Comparison of ENCODE assay signal across 28 cellular contexts in genomic region chr11:83746921-83747585, GRCh38.
"Had no signal": no experiment of that assay in that cellular context is flagged by ENCODE, and none has a peak within 500 bp of the region (broad histone marks: within the 10 kb centered on the region; RNA-seq: fewer than 3 reads in every experiment).

No MANE protein-coding gene starts in this region.

- H3K27ac Mint-ChIP-seq: naive thymus-derived CD8-positive, alpha-beta T cell; natural killer cell treated with Interleukin-12 subunit alpha and Interleukin-12 subunit beta and Interleukin-15 and Interleukin-18, amount 100 ng/mL, for 72 hours; nephron progenitor cell; neural progenitor cell; progenitor cell of endocrine pancreas; stimulated activated effector memory CD8-positive, alpha-beta T cell treated with anti-CD3 and anti-CD28 coated beads, Interleukin-12 subunit alpha, Interleukin-12 subunit beta, amount 100 ng/mL, for 72 hours; stimulated activated naive B cell treated with anti-CD40 and anti-IgM and Interleukin-4, amounts not matched to agents 10 μg/mL and 1 μg/mL and 100 μg/mL, for 72 hours; stimulated activated naive CD8-positive, alpha-beta T cell treated with anti-CD3 and anti-CD28 coated beads, Interleukin-15, Interleukin-2, amounts not matched to agents 100 ng/mL and 50 ng/mL, for 24 hours had no signal

- H3K9ac ChIP-seq: neural progenitor cell, parathyroid adenoma had no signal

- H3K4me3 ChIP-seq: neural progenitor cell, ovary, psoas muscle, right lobe of liver, sigmoid colon, stomach, thoracic aorta, thyroid gland, tibial nerve, upper lobe of left lung had no signal

- DNase-seq: naive thymus-derived CD8-positive, alpha-beta T cell; nephron progenitor cell; occipital lobe; ovary; posterior cingulate gyrus; psoas muscle; right cardiac atrium; right lobe of liver; sigmoid colon; small intestine; stimulated activated CD4-positive, alpha-beta T cell treated with anti-CD3 and anti-CD28 coated beads, Interleukin-15, amount 100 ng/mL, for 24 hours; stimulated activated CD4-positive, alpha-beta T cell treated with anti-CD3 and anti-CD28 coated beads, Interleukin-2, amount 100 ng/mL, for 24 hours; stimulated activated CD4-positive, alpha-beta T cell treated with anti-CD3 and anti-CD28 coated beads, Interleukin-2, amount 100 ng/mL, for 48 hours; stimulated activated CD4-positive, alpha-beta T cell treated with anti-CD3 and anti-CD28 coated beads, Interleukin-4, amount 100 ng/mL, for 24 hours; stimulated activated naive B cell treated with anti-CD40 and anti-IgM and Interleukin-4, amounts not matched to agents 10 μg/mL and 1 μg/mL and 100 μg/mL, for 72 hours; stimulated activated naive CD4-positive, alpha-beta T cell treated with Interleukin-2 at 50 U/mL for 16 hours; stomach; thyroid gland; trophoblast cell; upper lobe of left lung had no signal

- H2AFZ ChIP-seq: neural progenitor cell, parathyroid adenoma had no signal

- H3K4me3 Mint-ChIP-seq: naive thymus-derived CD8-positive, alpha-beta T cell; natural killer cell treated with Interleukin-12 subunit alpha and Interleukin-12 subunit beta and Interleukin-15 and Interleukin-18, amount 100 ng/mL, for 72 hours; nephron progenitor cell; neural progenitor cell; stimulated activated effector memory CD8-positive, alpha-beta T cell treated with anti-CD3 and anti-CD28 coated beads, Interleukin-12 subunit alpha, Interleukin-12 subunit beta, amount 100 ng/mL, for 72 hours; stimulated activated naive B cell treated with anti-CD40 and anti-IgM and Interleukin-4, amounts not matched to agents 10 μg/mL and 1 μg/mL and 100 μg/mL, for 72 hours; stimulated activated naive CD8-positive, alpha-beta T cell treated with anti-CD3 and anti-CD28 coated beads, Interleukin-15, Interleukin-2, amounts not matched to agents 100 ng/mL and 50 ng/mL, for 24 hours had no signal

- ATAC-seq: naive thymus-derived CD8-positive, alpha-beta T cell; natural killer cell treated with Interleukin-12 subunit alpha and Interleukin-12 subunit beta and Interleukin-15 and Interleukin-18, amount 100 ng/mL, for 72 hours; psoas muscle; right cardiac atrium; right lobe of liver; stimulated activated effector memory CD8-positive, alpha-beta T cell treated with anti-CD3 and anti-CD28 coated beads, Interleukin-12 subunit alpha, Interleukin-12 subunit beta, amount 100 ng/mL, for 72 hours; stimulated activated naive B cell treated with anti-CD40 and anti-IgM and Interleukin-4, amounts not matched to agents 10 μg/mL and 1 μg/mL and 100 μg/mL, for 72 hours had no signal

- H3K4me2 ChIP-seq: neural progenitor cell had no signal

- H3K36me3 ChIP-seq: neural progenitor cell, ovary, right lobe of liver, sigmoid colon, stomach, thoracic aorta, thyroid gland, tibial nerve, upper lobe of left lung had no signal

- H3K79me2 ChIP-seq: parathyroid adenoma had no signal

- H3K9me3 ChIP-seq: ovary, psoas muscle, right lobe of liver, thoracic aorta, thyroid gland had no signal

- H3K4me1 Mint-ChIP-seq: naive thymus-derived CD8-positive, alpha-beta T cell; nephron progenitor cell; neural progenitor cell; stimulated activated effector memory CD8-positive, alpha-beta T cell treated with anti-CD3 and anti-CD28 coated beads, Interleukin-12 subunit alpha, Interleukin-12 subunit beta, amount 100 ng/mL, for 72 hours; stimulated activated naive B cell treated with anti-CD40 and anti-IgM and Interleukin-4, amounts not matched to agents 10 μg/mL and 1 μg/mL and 100 μg/mL, for 72 hours had no signal

- H3K27ac ChIP-seq: neural progenitor cell, ovary, parathyroid adenoma, psoas muscle, right lobe of liver, sigmoid colon, stomach, thoracic aorta, thyroid gland, tibial nerve, upper lobe of left lung had no signal

- H3K36me3 Mint-ChIP-seq: natural killer cell treated with Interleukin-12 subunit alpha and Interleukin-12 subunit beta and Interleukin-15 and Interleukin-18, amount 100 ng/mL, for 72 hours; neural progenitor cell; stimulated activated effector memory CD8-positive, alpha-beta T cell treated with anti-CD3 and anti-CD28 coated beads, Interleukin-12 subunit alpha, Interleukin-12 subunit beta, amount 100 ng/mL, for 72 hours had no signal

- H3K27me3 ChIP-seq: neural progenitor cell, ovary, right lobe of liver, sigmoid colon, stomach, thyroid gland, tibial nerve, upper lobe of left lung had no signal
